16 cellular contexts compared by ENCODE assay signal in genomic region chr11:69986421-69987229, GRCh38.
DNase-seq lines count a peak whose midpoint lies in the region; TF ChIP-seq lines count a peak whose summit lies in the region.
"Had no signal": no experiment of that assay in that cellular context is flagged by ENCODE, and none has a peak within 500 bp of the region (broad histone marks: within the 10 kb centered on the region; RNA-seq: fewer than 3 reads in every experiment).

No MANE protein-coding gene starts in this region.

- H2BK15ac ChIP-seq in neuronal stem cell (ENCODE audit: low read length): no peak overlapping the region
- H2BK15ac ChIP-seq in mesenchymal stem cell (ENCODE audit: low read depth, poor library complexity, severe bottlenecking): no peak overlapping the region

- H2AFZ ChIP-seq in neuronal stem cell (ENCODE audit: low read length) (no peak overlapping the region), mesenchymal stem cell (ENCODE audit: low read depth, low read length) (no peak overlapping the region)

- H3K36me3 ChIP-seq in ascending aorta (no peaks in the 10 kb centered on the region), right atrium auricular region (no peaks in the 10 kb centered on the region), neuronal stem cell (replicated peaks in 1 of 2; ENCODE audit: control insufficient read depth in 2 of 2, insufficient read depth in 2 of 2, low read length in 2 of 2) (no peaks in the 10 kb centered on the region), urinary bladder (ENCODE audit: insufficient read depth) (no peaks in the 10 kb centered on the region), mesenchymal stem cell (ENCODE audit: control insufficient read depth in 1 of 2, insufficient read depth in 2 of 2, low read depth in 1 of 2, low read length in 2 of 2) (no peaks in the 10 kb centered on the region)
- H3K36me3 ChIP-seq: cardiac muscle cell had no signal

- DNase-seq in ascending aorta (ENCODE audit: low spot score in 2 of 2): no peak
- DNase-seq in right atrium auricular region (ENCODE audit: low spot score): no peak
- no peak for DNase-seq in neuronal stem cell (ENCODE audit: low spot score)
- DNase-seq in NAMALWA (ENCODE audit: low spot score): no peak
- no peak for DNase-seq in mesenchymal stem cell
- DNase-seq in NCI-H146 (lab: John Stamatoyannopoulos, UW): no peak
- DNase-seq: activated CD4-positive, CD25-positive, alpha-beta regulatory T cell treated with anti-CD3 and anti-CD28 coated beads, Interleukin-2, amount 50 U/mL, for 72 hours; activated naive CD4-positive, alpha-beta T cell treated with anti-CD3 and anti-CD28 coated beads, Interleukin-2, amount 10 ng/mL, durations not matched to agents 7 days and 5 days; NCI-H2107; NCI-H748 treated with DMSO at 0.1 percent for 48 hours; RPMI8226; substantia nigra; T-helper 17 cell had no signal

- H4K8ac ChIP-seq in neuronal stem cell (ENCODE audit: low read depth, low read length) (no peak overlapping the region), mesenchymal stem cell (ENCODE audit: low read length) (no peak overlapping the region)

- H3K27ac ChIP-seq in ascending aorta (peak overlapping the region; percentile 87 to 98), right atrium auricular region (peak overlapping the region; percentile 52 to 55), neuronal stem cell (replicated peaks; ENCODE audit: low read length) (no peak overlapping the region), urinary bladder (ENCODE audit: low read depth) (no peak overlapping the region), mesenchymal stem cell (ENCODE audit: low read length, poor library complexity, severe bottlenecking) (no peak overlapping the region)
- H3K27ac ChIP-seq: C4-2B, cardiac muscle cell had no signal

- no peak overlapping the region for H2AK5ac ChIP-seq in neuronal stem cell (ENCODE audit: low read depth, low read length)
- H2AK5ac ChIP-seq in mesenchymal stem cell (ENCODE audit: low read length, severe bottlenecking): no peak overlapping the region

- H3K4me1 ChIP-seq in ascending aorta (peaks cover 16 to 67% of the 10 kb centered on the region in 2 donors), right atrium auricular region (peaks cover 0 to 24% of the 10 kb centered on the region in 2 donors), neuronal stem cell (ENCODE audit: control insufficient read depth in 2 of 2, insufficient read depth in 1 of 2, low read depth in 1 of 2, low read length in 2 of 2) (peaks cover 0 to 13% of the 10 kb centered on the region in 2 donors), urinary bladder (ENCODE audit: insufficient read depth) (peaks cover 1% of the 10 kb centered on the region), mesenchymal stem cell (ENCODE audit: control insufficient read depth, insufficient read depth, low read depth, low read length) (peaks cover 11% of the 10 kb centered on the region)

- H3K9me3 ChIP-seq in ascending aorta (no peaks in the 10 kb centered on the region), right atrium auricular region (no peaks in the 10 kb centered on the region), neuronal stem cell (replicated peaks in 1 of 2; ENCODE audit: control insufficient read depth in 2 of 2, insufficient read depth in 1 of 2, low read depth in 1 of 2, low read length in 2 of 2) (no peaks in the 10 kb centered on the region), mesenchymal stem cell (ENCODE audit: control insufficient read depth, low read length) (no peaks in the 10 kb centered on the region)

- H3K18ac ChIP-seq in neuronal stem cell (ENCODE audit: low read length) (no peak overlapping the region), mesenchymal stem cell (ENCODE audit: low read depth in 1 of 2, low read length in 2 of 2) (no peak overlapping the region)

- H4K91ac ChIP-seq in neuronal stem cell (ENCODE audit: low read depth, low read length, poor library complexity) (no peak overlapping the region), mesenchymal stem cell (ENCODE audit: low read length) (no peak overlapping the region)

- no peak for TF ChIP-seq CTCF in ascending aorta (IDR thresholded peaks at IDR 0.05)
- TF ChIP-seq CTCF in right atrium auricular region (IDR thresholded peaks at IDR 0.05): no peak

- H3K4ac ChIP-seq in neuronal stem cell (ENCODE audit: low read length) (no peak overlapping the region), mesenchymal stem cell (ENCODE audit: low read depth in 1 of 2, low read length in 2 of 2) (no peak overlapping the region)

- intact Hi-C loops in ascending aorta (cut with DNase I): loop anchor here (2.0 kb wide), 3 partner anchors 18 to 92 kb away; partner anchors contain the start of gene ANO1

- H2BK120ac ChIP-seq in neuronal stem cell (ENCODE audit: low read depth, low read length) (no peak overlapping the region), mesenchymal stem cell (ENCODE audit: low read depth, low read length) (no peak overlapping the region)

- WGBS in neuronal stem cell (ENCODE audit: extremely low coverage in 2 of 2, insufficient read length in 2 of 2, insufficient replicate concordance in 1 of 2), 2 donors: no CpG with 5 or more reads among the region's 26 CpGs
- WGBS in urinary bladder: 38% methylated on average over 26 of the region's 26 CpGs
- 23% methylated on average over 20 of the region's 26 CpGs for WGBS in mesenchymal stem cell

- no peak overlapping the region for H2BK12ac ChIP-seq in neuronal stem cell (ENCODE audit: low read length)
- peak overlapping the region in 1 of 2 experiments; percentile 93 for H2BK12ac ChIP-seq in mesenchymal stem cell (ENCODE audit: low read length in 2 of 2)

- H3K14ac ChIP-seq in neuronal stem cell (ENCODE audit: low read length) (no peak overlapping the region), mesenchymal stem cell (ENCODE audit: low read length in 2 of 2) (no peak overlapping the region)

- peak overlapping the region; percentile 62 to 74 for H3K4me3 ChIP-seq in ascending aorta
- H3K4me3 ChIP-seq in right atrium auricular region: peak overlapping the region; percentile 28 to 45
- H3K4me3 ChIP-seq in neuronal stem cell (ENCODE audit: low read length in 2 of 2): no peak overlapping the region
- H3K4me3 ChIP-seq in urinary bladder (ENCODE audit: low read depth, low read length): peak overlapping the region; percentile 25
- H3K4me3 ChIP-seq in mesenchymal stem cell (ENCODE audit: insufficient read depth in 1 of 2, low read depth in 1 of 2, low read length in 2 of 2): no peak overlapping the region

- no peaks in the 10 kb centered on the region for H3K27me3 ChIP-seq in ascending aorta
- H3K27me3 ChIP-seq in right atrium auricular region: peaks cover 0 to 11% of the 10 kb centered on the region in 2 donors
- peaks cover 16 to 79% (median 57%) of the 10 kb centered on the region in 3 experiments for H3K27me3 ChIP-seq in neuronal stem cell (ENCODE audit: control insufficient read depth in 3 of 3, insufficient read depth in 3 of 3, low read depth in 1 of 3, low read length in 3 of 3)
- peaks cover 83 to 91% of the 10 kb centered on the region in 2 experiments for H3K27me3 ChIP-seq in mesenchymal stem cell (ENCODE audit: control insufficient read depth in 1 of 2, insufficient read depth in 1 of 2, low read length in 2 of 2)

- H2BK5ac ChIP-seq in neuronal stem cell (ENCODE audit: low read length) (no peak overlapping the region), mesenchymal stem cell (ENCODE audit: low read depth, low read length, poor library complexity, severe bottlenecking) (no peak overlapping the region)

- H3K79me1 ChIP-seq in neuronal stem cell (ENCODE audit: low read depth, low read length) (no peaks in the 10 kb centered on the region), mesenchymal stem cell (replicated peaks; ENCODE audit: low read length, poor library complexity, severe bottlenecking) (no peaks in the 10 kb centered on the region)

- no peak overlapping the region for H3K9ac ChIP-seq in neuronal stem cell (ENCODE audit: low read depth, low read length, poor library complexity)
- H3K9ac ChIP-seq in mesenchymal stem cell (ENCODE audit: low read length): no peak overlapping the region

- peak overlapping the region; percentile 63 for H3K4me2 ChIP-seq in neuronal stem cell (ENCODE audit: insufficient read depth, low read length, poor library complexity, severe bottlenecking)
- H3K4me2 ChIP-seq in mesenchymal stem cell (ENCODE audit: low read length, poor library complexity, severe bottlenecking): no peak overlapping the region

- no peak overlapping the region for H3K23ac ChIP-seq in neuronal stem cell (ENCODE audit: low read depth, low read length, poor library complexity)
- H3K23ac ChIP-seq in mesenchymal stem cell (ENCODE audit: low read length in 2 of 2): no peak overlapping the region

Comparison
In these comparisons a context has a peak if more than half of its experiments do, and no peak if none do; other contexts are left out.
1. H3K27ac ChIP-seq: peak in ascending aorta (2 of 2) and right atrium auricular region (2 of 2); none in neuronal stem cell (single experiment), urinary bladder (single experiment) and mesenchymal stem cell (single experiment).
2. H3K4me3 ChIP-seq: peak in ascending aorta (2 of 2), right atrium auricular region (2 of 2) and urinary bladder (single experiment); none in neuronal stem cell (0 of 2) and mesenchymal stem cell (0 of 2).